In the genomic region with DNA sequence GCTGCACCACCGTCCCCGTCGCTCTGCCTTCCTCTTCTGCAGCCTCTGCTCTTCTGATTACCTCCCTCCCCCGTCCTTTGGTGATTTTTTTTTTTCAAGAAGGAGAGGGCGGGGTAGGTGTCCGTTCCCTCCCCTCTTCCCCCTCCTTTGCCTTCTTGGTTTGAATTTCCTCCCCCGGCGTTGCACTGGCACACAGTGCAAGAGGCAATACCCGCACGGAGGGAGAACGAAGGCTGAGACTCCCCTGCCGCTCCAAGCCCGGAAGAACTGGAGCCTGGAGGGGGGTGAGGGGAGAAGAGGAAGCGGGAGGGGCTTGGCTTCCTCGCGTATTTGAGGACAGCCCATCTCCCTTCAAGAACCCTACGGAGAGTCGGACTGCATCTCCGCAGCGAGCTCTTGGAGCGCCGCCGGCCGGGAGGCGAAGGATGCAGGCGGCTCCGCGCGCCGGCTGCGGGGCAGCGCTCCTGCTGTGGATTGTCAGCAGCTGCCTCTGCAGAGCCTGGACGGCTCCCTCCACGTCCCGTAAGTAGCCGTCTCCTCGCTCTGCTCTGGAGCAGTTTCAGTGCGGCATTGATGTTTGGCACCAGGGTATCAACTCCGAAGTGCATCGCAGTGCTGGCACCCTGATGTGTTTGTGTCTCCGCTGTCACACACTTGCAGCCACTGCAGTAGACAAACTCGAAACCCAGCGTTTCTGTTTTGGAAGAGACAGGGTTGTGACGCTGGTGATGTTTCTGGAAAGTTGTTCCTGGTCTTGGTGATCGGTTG, we compare ENCODE assay signal across 9 cellular contexts. TPM values are rescaled to one million over a fixed set of nuclear protein-coding genes. Genes with fewer than 3 reads are reported as not detected.
DNase-seq lines count a peak whose midpoint lies in the region; ATAC-seq, FAIRE-seq and TF ChIP-seq lines count a peak whose summit lies in the region.
"Had no signal": no experiment of that assay in that cellular context is flagged by ENCODE, and none has a peak within 500 bp of the region (broad histone marks: within the 10 kb centered on the region; RNA-seq: fewer than 3 reads in every experiment).

A gene (plus strand): TSS at position 350 of the 768 bp plus-strand sequence. CDS start 76 bp downstream, at position 426.

- TF ChIP-seq CTCF in body of pancreas (IDR thresholded peaks at IDR 0.05), result no peak

- H3K9me3 ChIP-seq in body of pancreas (no peaks in the 10 kb centered on the region), iPS-20b (ENCODE audit: insufficient read depth, low read depth, low read length) (no peaks in the 10 kb centered on the region)

- H3K9ac ChIP-seq in iPS-20b (ENCODE audit: low read depth, low read length), result 0 out of 2 replicates have a peak within 1 kb of the TSS, but pooled peaks have one; percentile 20

- peak within 1 kb of the TSS; percentile 51 for H3K4me3 Mint-ChIP-seq in activated CD4-positive, alpha-beta T cell treated with anti-CD3 and anti-CD28 coated beads for 36 hours
- H3K4me3 Mint-ChIP-seq in stimulated activated memory B cell treated with anti-CD40 and anti-IgM and Interleukin-4, amounts not matched to agents 10 μg/mL and 1 μg/mL and 100 μg/mL, for 72 hours, result peak within 1 kb of the TSS; percentile 71

- CTCF ChIA-PET in activated CD4-positive, alpha-beta T cell treated with anti-CD3 and anti-CD28 coated beads for 36 hours (lab: Charles Lee), result interaction anchor here (0.6 kb wide), 1 partner anchor 96 kb away, joined by 3 read pairs; no protein-coding TSS in a partner anchor

- peak; percentile 7 for DNase-seq in activated CD4-positive, alpha-beta T cell treated with anti-CD3 and anti-CD28 coated beads for 36 hours
- DNase-seq in activated CD4-positive, alpha-beta T cell treated with anti-CD3 and anti-CD28 coated beads, Interleukin-2, amount 50 U/mL, for 4 hours, result no peak
- peak; percentile 74 for DNase-seq in NCI-H2196 treated with DMSO at 0.1 percent for 48 hours (lab: John Stamatoyannopoulos, UW; ENCODE audit: unreplicated experiment)
- DNase-seq in body of pancreas, result peak in 1 of 4 donors; percentile 5
- no peak for DNase-seq in RCC 7860 (ENCODE audit: low spot score)

- H3K4me1 ChIP-seq in body of pancreas, result peaks cover 12% of the 10 kb centered on the region
- 0 out of 2 replicates have a peak, but pooled peaks cover 3% of the 10 kb centered on the region for H3K4me1 ChIP-seq in iPS-20b (ENCODE audit: insufficient read depth, low read length)

- WGBS in body of pancreas, 2 donors, result 1 to 2% methylated on average over 22 to 45 of the region's 45 CpGs

- H3K27me3 ChIP-seq in body of pancreas (peaks cover 3 to 6% of the 10 kb centered on the region in 2 donors), iPS-20b (ENCODE audit: insufficient read depth, low read length) (peaks cover 42% of the 10 kb centered on the region)

- no peak within 1 kb of the TSS for H3K27ac ChIP-seq in body of pancreas
- no peak within 1 kb of the TSS for H3K27ac ChIP-seq in iPS-20b (ENCODE audit: low read length)
- H3K27ac ChIP-seq: VCaP had no signal

- H3K27me3 Mint-ChIP-seq in activated CD4-positive, alpha-beta T cell treated with anti-CD3 and anti-CD28 coated beads for 36 hours, result peaks cover 30% of the 10 kb centered on the region
- peaks cover 36% of the 10 kb centered on the region for H3K27me3 Mint-ChIP-seq in stimulated activated memory B cell treated with anti-CD40 and anti-IgM and Interleukin-4, amounts not matched to agents 10 μg/mL and 1 μg/mL and 100 μg/mL, for 72 hours

- H3K36me3 Mint-ChIP-seq in activated CD4-positive, alpha-beta T cell treated with anti-CD3 and anti-CD28 coated beads for 36 hours (ENCODE audit: low read depth), result no peaks in the 10 kb centered on the region
- H3K36me3 Mint-ChIP-seq in stimulated activated memory B cell treated with anti-CD40 and anti-IgM and Interleukin-4, amounts not matched to agents 10 μg/mL and 1 μg/mL and 100 μg/mL, for 72 hours, result no peaks in the 10 kb centered on the region

- no peak for FAIRE-seq in RCC 7860 (lab: Jason Lieb, UNC)

- intact Hi-C loops in activated CD4-positive, alpha-beta T cell treated with anti-CD3 and anti-CD28 coated beads for 36 hours (cut with DNase I, micrococcal nuclease), result no loop called here
- intact Hi-C loops in body of pancreas (cut with DNase I), result no loop called here

- TF ChIP-seq POLR2A in body of pancreas (IDR thresholded peaks at IDR 0.05), result no peak

- H3K9me3 Mint-ChIP-seq in activated CD4-positive, alpha-beta T cell treated with anti-CD3 and anti-CD28 coated beads for 36 hours (ENCODE audit: low read depth), result no peaks in the 10 kb centered on the region
- H3K9me3 Mint-ChIP-seq in stimulated activated memory B cell treated with anti-CD40 and anti-IgM and Interleukin-4, amounts not matched to agents 10 μg/mL and 1 μg/mL and 100 μg/mL, for 72 hours, result peaks cover 3% of the 10 kb centered on the region

- no peaks in the 10 kb centered on the region for H3K36me3 ChIP-seq in body of pancreas (replicated peaks in 1 of 2; ENCODE audit: insufficient read depth in 1 of 2, low read depth in 2 of 2)
- H3K36me3 ChIP-seq in iPS-20b (ENCODE audit: insufficient read depth, low read depth, low read length), result no peaks in the 10 kb centered on the region

- POLR2A ChIA-PET in activated CD4-positive, alpha-beta T cell treated with anti-CD3 and anti-CD28 coated beads for 36 hours (lab: Charles Lee), result no interaction called here

- H3K4me3 ChIP-seq in body of pancreas (peak within 1 kb of the TSS in 1 of 2 donors; percentile 21), iPS-20b (ENCODE audit: low read length) (peak within 1 kb of the TSS; percentile 67)

- no peak within 1 kb of the TSS for H3K27ac Mint-ChIP-seq in activated CD4-positive, alpha-beta T cell treated with anti-CD3 and anti-CD28 coated beads for 36 hours
- no peak within 1 kb of the TSS for H3K27ac Mint-ChIP-seq in stimulated activated memory B cell treated with anti-CD40 and anti-IgM and Interleukin-4, amounts not matched to agents 10 μg/mL and 1 μg/mL and 100 μg/mL, for 72 hours

- ATAC-seq in activated CD4-positive, alpha-beta T cell treated with anti-CD3 and anti-CD28 coated beads for 36 hours, result peak; percentile 9
- ATAC-seq in body of pancreas (peak; percentile 18), HG03457 (IDR thresholded peaks at IDR 0.05; ENCODE audit: unreplicated experiment) (no peak)
- ATAC-seq in stimulated activated memory B cell treated with anti-CD40 and anti-IgM and Interleukin-4, amounts not matched to agents 10 μg/mL and 1 μg/mL and 100 μg/mL, for 72 hours, result peak; percentile 12

- H3K4me1 Mint-ChIP-seq in activated CD4-positive, alpha-beta T cell treated with anti-CD3 and anti-CD28 coated beads for 36 hours, result peaks cover 13% of the 10 kb centered on the region
- H3K4me1 Mint-ChIP-seq in stimulated activated memory B cell treated with anti-CD40 and anti-IgM and Interleukin-4, amounts not matched to agents 10 μg/mL and 1 μg/mL and 100 μg/mL, for 72 hours, result peaks cover 21% of the 10 kb centered on the region

RNA-seq across cellular contexts. Expression of the gene that starts here (rescaled TPM):
- not detected for total RNA-seq in activated CD4-positive, alpha-beta T cell treated with anti-CD3 and anti-CD28 coated beads for 36 hours
- total RNA-seq in body of pancreas, result 1 to 10 TPM in 1 of 2 donors, not detected in 1; 1.0 TPM

Comparison
In these comparisons a context has a peak if more than half of its experiments do, and no peak if none do; other contexts are left out.
1. Peak in DNase-seq and ATAC-seq in activated CD4-positive, alpha-beta T cell treated with anti-CD3 and anti-CD28 coated beads for 36 hours; RNA of the gene not detected or under 1 TPM.